In genomic region chr10:15253951-15254807, GRCh38 we compare ENCODE assay signal across 9 cellular contexts.
DNase-seq lines count a peak whose midpoint lies in the region; ATAC-seq, FAIRE-seq and TF ChIP-seq lines count a peak whose summit lies in the region.
"Had no signal": no experiment of that assay in that cellular context is flagged by ENCODE, and none has a peak within 500 bp of the region (broad histone marks: within the 10 kb centered on the region; RNA-seq: fewer than 3 reads in every experiment).

No MANE protein-coding gene starts in this region.

- no peaks in the 10 kb centered on the region for H3K9me3 ChIP-seq in CD4-positive, alpha-beta T cell (ENCODE audit: control insufficient read depth, low read length)
- H3K9me3 ChIP-seq in muscle layer of duodenum (ENCODE audit: control insufficient read depth in 1 of 2, low read length in 2 of 2) (no peaks in the 10 kb centered on the region), ovary (no peaks in the 10 kb centered on the region)

- peaks cover 48% of the 10 kb centered on the region for H3K4me1 Mint-ChIP-seq in CD4-positive, alpha-beta T cell (ENCODE audit: low read depth)

- H3K27me3 ChIP-seq in CD4-positive, alpha-beta T cell (ENCODE audit: control insufficient read depth, insufficient read depth, low read length) = no peaks in the 10 kb centered on the region
- H3K27me3 ChIP-seq in muscle layer of duodenum (ENCODE audit: low read depth, low read length) (no peaks in the 10 kb centered on the region), ovary (no peaks in the 10 kb centered on the region)

- H3K27ac ChIP-seq in CD4-positive, alpha-beta T cell (ENCODE audit: low read depth, low read length) = no peak overlapping the region
- peak overlapping the region; percentile 93 for H3K27ac ChIP-seq in angular gyrus (ENCODE audit: low read depth, low read length)
- no peak overlapping the region for H3K27ac ChIP-seq in muscle layer of duodenum (ENCODE audit: low read length)
- no peak overlapping the region for H3K27ac ChIP-seq in ovary

- TF ChIP-seq CTCF in CD4-positive, alpha-beta T cell (IDR thresholded peaks at IDR 0.05) = no peak
- no peak for TF ChIP-seq CTCF in ovary (IDR thresholded peaks at IDR 0.05)

- CTCF ChIA-PET in CD4-positive, alpha-beta T cell (lab: Charles Lee) = interaction anchor here (0.5 to 0.6 kb wide), 2 partner anchors 123 to 125 kb away, joined by 3 to 5 read pairs; no protein-coding TSS in a partner anchor

- WGBS in ovary, 3 donors = 87 to 88% (median 88%) methylated on average over 16 of the region's 16 CpGs

- H3K27ac Mint-ChIP-seq in CD4-positive, alpha-beta T cell = peak overlapping the region; percentile 86

- H3K36me3 Mint-ChIP-seq in CD4-positive, alpha-beta T cell (ENCODE audit: low read depth) = peaks cover 14% of the 10 kb centered on the region

- H3K36me3 ChIP-seq in muscle layer of duodenum (ENCODE audit: control insufficient read depth in 1 of 2, insufficient read depth in 2 of 2, low read length in 2 of 2) (no peaks in the 10 kb centered on the region), ovary (no peaks in the 10 kb centered on the region)

- H3K4me3 ChIP-seq in muscle layer of duodenum (ENCODE audit: low read depth in 1 of 2, low read length in 2 of 2) = peak overlapping the region; percentile 4 to 52
- no peak overlapping the region for H3K4me3 ChIP-seq in ovary

- TF ChIP-seq POLR2A in ovary (IDR thresholded peaks at IDR 0.05) = no peak

- peak overlapping the region; percentile 98 for H3K4me3 Mint-ChIP-seq in CD4-positive, alpha-beta T cell

- POLR2A ChIA-PET in CD4-positive, alpha-beta T cell (lab: Charles Lee) = interaction anchor here (0.6 to 1.9 kb wide), 4 partner anchors 10 to 342 kb away, joined by 3 to 5 read pairs (median 4); partner anchors contain the start of gene NMT2

- no peaks in the 10 kb centered on the region for H3K9me3 Mint-ChIP-seq in CD4-positive, alpha-beta T cell

- ATAC-seq in CD4-positive, alpha-beta T cell (ENCODE audit: poor library complexity) = peak; percentile 52
- ATAC-seq in HG02610 (IDR thresholded peaks at IDR 0.05; ENCODE audit: unreplicated experiment) = peak; percentile 62
- no peak for ATAC-seq in GM18520 (IDR thresholded peaks at IDR 0.05; ENCODE audit: unreplicated experiment)

- no peak for FAIRE-seq in urothelium cell line (lab: Jason Lieb, UNC)

- TF ChIP-seq EP300 in ovary (IDR thresholded peaks at IDR 0.05) = no peak

- intact Hi-C loops in CD4-positive, alpha-beta T cell (cut with DNase I, micrococcal nuclease) = no loop called here
- intact Hi-C loops in ovary (cut with DNase I) = no loop called here

- no peak for DNase-seq in CD4-positive, alpha-beta T cell
- no peak for DNase-seq in effector CD8-positive, alpha-beta T cell (lab: John Stamatoyannopoulos, UW)
- DNase-seq in ovary = no peak
- no peak for DNase-seq in urothelium cell line (ENCODE audit: low spot score)
- DNase-seq: NCI-H226 had no signal

- H3K4me1 ChIP-seq in muscle layer of duodenum (ENCODE audit: control insufficient read depth in 1 of 2, insufficient read depth in 2 of 2, low read length in 2 of 2) (no peaks in the 10 kb centered on the region), ovary (ENCODE audit: insufficient read depth) (no peaks in the 10 kb centered on the region)

- H3K27me3 Mint-ChIP-seq in CD4-positive, alpha-beta T cell = no peaks in the 10 kb centered on the region
